In the genomic region with DNA sequence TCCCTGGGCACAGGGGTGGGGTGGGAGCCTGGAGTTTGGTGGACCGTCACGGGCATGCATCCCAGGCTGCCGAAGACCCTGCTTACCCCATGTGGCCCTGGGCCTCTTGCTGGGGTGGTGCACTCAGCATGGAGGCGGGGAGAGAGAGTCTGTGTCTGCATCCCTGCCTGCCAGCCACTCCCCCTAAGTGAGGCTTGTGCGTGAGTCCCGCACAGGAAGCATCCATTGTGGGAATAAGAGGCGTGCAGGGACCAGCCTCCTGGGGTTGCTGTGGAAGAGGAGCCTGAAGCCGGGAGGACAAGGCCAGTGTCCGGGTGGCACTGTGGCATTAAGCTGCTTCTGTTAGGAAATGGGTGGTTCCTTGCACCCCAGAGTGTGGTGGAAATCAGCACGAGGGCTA, we compare ENCODE assay signal across 18 cellular contexts. TPM values are rescaled to one million over a fixed set of nuclear protein-coding genes. Genes with fewer than 3 reads are reported as not detected.
DNase-seq lines count a peak whose midpoint lies in the region; FAIRE-seq lines count a peak whose summit lies in the region.
"Had no signal": no experiment of that assay in that cellular context is flagged by ENCODE, and none has a peak within 500 bp of the region (broad histone marks: within the 10 kb centered on the region; RNA-seq: fewer than 3 reads in every experiment).

No MANE protein-coding gene starts in this region.

- no peak overlapping the region for H3K23ac ChIP-seq in neuronal stem cell (ENCODE audit: low read depth, low read length, poor library complexity)

- H3K27ac ChIP-seq in caudate nucleus (ENCODE audit: low read depth, low read length) (peak overlapping the region; percentile 83), neuronal stem cell (replicated peaks; ENCODE audit: low read length) (no peak overlapping the region)

- peak overlapping the region; percentile 35 for H3K18ac ChIP-seq in neuronal stem cell (ENCODE audit: low read length)

- no peaks in the 10 kb centered on the region for H3K79me1 ChIP-seq in neuronal stem cell (ENCODE audit: low read depth, low read length)

- H3K9ac ChIP-seq in neuronal stem cell (ENCODE audit: low read depth, low read length, poor library complexity): peak overlapping the region; percentile 63

- no peak overlapping the region for H3K14ac ChIP-seq in neuronal stem cell (ENCODE audit: low read length)

- no CpG with 5 or more reads among the region's 10 CpGs for WGBS in neuronal stem cell (ENCODE audit: extremely low coverage in 2 of 2, insufficient read length in 2 of 2, insufficient replicate concordance in 1 of 2), 2 donors

- peaks cover 4 to 9% of the 10 kb centered on the region in 2 donors for H3K9me3 ChIP-seq in neuronal stem cell (replicated peaks in 1 of 2; ENCODE audit: control insufficient read depth in 2 of 2, insufficient read depth in 1 of 2, low read depth in 1 of 2, low read length in 2 of 2)

- DNase-seq in HTR-8/SVneo (ENCODE audit: insufficient read length, low spot score) (no peak), caudate nucleus (lab: John Stamatoyannopoulos, UW) (no peak), neuronal stem cell (ENCODE audit: low spot score) (no peak), germinal center (ENCODE audit: low spot score) (no peak), NCI-H446 (lab: John Stamatoyannopoulos, UW) (no peak), GDM1 (lab: John Stamatoyannopoulos, UW) (no peak)
- no peak for DNase-seq in activated CD4-positive, alpha-beta T cell treated with anti-CD3 and anti-CD28 coated beads, Interleukin-2, amount 50 U/mL, for 1 hour
- DNase-seq: BE2C; CD4-positive, CD25-positive, alpha-beta regulatory T cell; CD8-positive, alpha-beta memory T cell; COR-L47; DMS 273 treated with DMSO at 0.1 percent for 48 hours; DMS53; DND-41; EL; GOT3; H7 had no signal

- peak; percentile 49 for FAIRE-seq in HTR-8/SVneo (lab: Jason Lieb, UNC)
- FAIRE-seq: GM12891 had no signal

- H3K4ac ChIP-seq in neuronal stem cell (ENCODE audit: low read length): no peak overlapping the region

- H2BK120ac ChIP-seq in neuronal stem cell (ENCODE audit: low read depth, low read length): no peak overlapping the region

- H2BK12ac ChIP-seq in neuronal stem cell (ENCODE audit: low read length): no peak overlapping the region

- H3K27me3 ChIP-seq in neuronal stem cell (ENCODE audit: control insufficient read depth in 3 of 3, insufficient read depth in 3 of 3, low read depth in 1 of 3, low read length in 3 of 3): no peaks in the 10 kb centered on the region
- H3K27me3 ChIP-seq: BE2C had no signal

- no peak overlapping the region for H3K4me2 ChIP-seq in neuronal stem cell (ENCODE audit: insufficient read depth, low read length, poor library complexity, severe bottlenecking)

- no peak overlapping the region for H4K91ac ChIP-seq in neuronal stem cell (ENCODE audit: low read depth, low read length, poor library complexity)

- H3K36me3 ChIP-seq in neuronal stem cell (replicated peaks in 1 of 2; ENCODE audit: control insufficient read depth in 2 of 2, insufficient read depth in 2 of 2, low read length in 2 of 2): peaks cover 3 to 10% of the 10 kb centered on the region in 2 donors
- H3K36me3 ChIP-seq: BE2C had no signal

- H2AFZ ChIP-seq in neuronal stem cell (ENCODE audit: low read length): no peak overlapping the region

- H4K8ac ChIP-seq in neuronal stem cell (ENCODE audit: low read depth, low read length): no peak overlapping the region

- peaks cover 0 to 11% of the 10 kb centered on the region in 2 donors for H3K4me1 ChIP-seq in neuronal stem cell (ENCODE audit: control insufficient read depth in 2 of 2, insufficient read depth in 1 of 2, low read depth in 1 of 2, low read length in 2 of 2)
- H3K4me1 ChIP-seq: BE2C had no signal

- no peak overlapping the region for H2BK15ac ChIP-seq in neuronal stem cell (ENCODE audit: low read length)

- no peak overlapping the region for H2BK5ac ChIP-seq in neuronal stem cell (ENCODE audit: low read length)

- H3K4me3 ChIP-seq in neuronal stem cell (ENCODE audit: low read length in 2 of 2): no peak overlapping the region

- peak overlapping the region; percentile 67 for H2AK5ac ChIP-seq in neuronal stem cell (ENCODE audit: low read depth, low read length)

RNA-seq across cellular contexts. Expression of gene CDH4, which starts 35.5 kb away (rescaled TPM):
- polyA plus RNA-seq in neuronal stem cell (2013, experiment 1 of 2): 10.2 TPM
- polyA plus RNA-seq in neuronal stem cell (2013, experiment 2 of 2): 10.4 TPM
